ENCODE assay signal across 9 cellular contexts in genomic region chr1:91827094-91828006, GRCh38. TPM values are rescaled to one million over a fixed set of nuclear protein-coding genes. Genes with fewer than 3 reads are reported as not detected.
A peak's percentile ranks its signal among the peaks of the same experiment; 100 is the strongest.
DNase-seq lines count a peak whose midpoint lies in the region; ATAC-seq and FAIRE-seq lines count a peak whose summit lies in the region.
"Had no signal": no experiment of that assay in that cellular context is flagged by ENCODE, and none has a peak within 500 bp of the region (broad histone marks: within the 10 kb centered on the region; RNA-seq: fewer than 3 reads in every experiment).

No MANE protein-coding gene starts in this region.

- no peak overlapping the region for H3K14ac ChIP-seq in mesenchymal stem cell (ENCODE audit: low read length in 2 of 2)

- H3K36me3 ChIP-seq in esophagus (ENCODE audit: control insufficient read depth in 2 of 2, insufficient read depth in 2 of 2, low read length in 1 of 2), result no peaks in the 10 kb centered on the region
- peaks cover 0 to 71% of the 10 kb centered on the region in 2 experiments for H3K36me3 ChIP-seq in mesenchymal stem cell (ENCODE audit: control insufficient read depth in 1 of 2, insufficient read depth in 2 of 2, low read depth in 1 of 2, low read length in 2 of 2)

- peak overlapping the region; percentile 3 for H3K9ac ChIP-seq in mesenchymal stem cell (ENCODE audit: low read length)

- H4K8ac ChIP-seq in mesenchymal stem cell (ENCODE audit: low read length), result no peak overlapping the region

- no peak overlapping the region for H2BK15ac ChIP-seq in mesenchymal stem cell (ENCODE audit: low read depth, poor library complexity, severe bottlenecking)

- peak overlapping the region; percentile 49 for H2BK5ac ChIP-seq in mesenchymal stem cell (ENCODE audit: low read depth, low read length, poor library complexity, severe bottlenecking)

- no peak overlapping the region for H2BK120ac ChIP-seq in mesenchymal stem cell (ENCODE audit: low read depth, low read length)

- peak overlapping the region; percentile 35 for H3K4me2 ChIP-seq in mesenchymal stem cell (ENCODE audit: low read length, poor library complexity, severe bottlenecking)

- ATAC-seq in HG02885 (IDR thresholded peaks at IDR 0.05; ENCODE audit: poor library complexity, unreplicated experiment), result no peak
- no peak for ATAC-seq in GM21786 (IDR thresholded peaks at IDR 0.05; ENCODE audit: unreplicated experiment)

- H4K91ac ChIP-seq in mesenchymal stem cell (ENCODE audit: low read length), result peak overlapping the region; percentile 15

- DNase-seq in stimulated activated naive CD4-positive, alpha-beta T cell treated with Interleukin-2 at 50 U/mL for 16 hours (lab: John Stamatoyannopoulos, UW), result peak; percentile 1
- no peak for DNase-seq in stimulated activated naive CD4-positive, alpha-beta T cell (lab: John Stamatoyannopoulos, UW)
- DNase-seq in mesenchymal stem cell (no peak), activated gamma-delta T cell treated with Interleukin-2 at 50 U/mL for 16 hours (no peak), HTR-8/SVneo (ENCODE audit: insufficient read length, low spot score) (no peak)
- DNase-seq: head of caudate nucleus had no signal

- no peak overlapping the region for H3K18ac ChIP-seq in mesenchymal stem cell (ENCODE audit: low read depth in 1 of 2, low read length in 2 of 2)

- H2BK12ac ChIP-seq in mesenchymal stem cell (ENCODE audit: low read length in 2 of 2), result no peak overlapping the region

- H3K4me1 ChIP-seq in esophagus (ENCODE audit: control insufficient read depth in 2 of 2, insufficient read depth in 2 of 2, low read length in 1 of 2) (peaks cover 6 to 16% of the 10 kb centered on the region in 2 donors), mesenchymal stem cell (ENCODE audit: control insufficient read depth, insufficient read depth, low read depth, low read length) (peaks cover 23% of the 10 kb centered on the region)

- H2AK5ac ChIP-seq in mesenchymal stem cell (ENCODE audit: low read length, severe bottlenecking), result peak overlapping the region; percentile 27

- H3K4ac ChIP-seq in mesenchymal stem cell (ENCODE audit: low read depth in 1 of 2, low read length in 2 of 2), result peak overlapping the region in 1 of 2 experiments; percentile 64

- H3K79me1 ChIP-seq in mesenchymal stem cell (replicated peaks; ENCODE audit: low read length, poor library complexity, severe bottlenecking), result peaks cover 13% of the 10 kb centered on the region

- H3K27me3 ChIP-seq in esophagus (ENCODE audit: control insufficient read depth in 1 of 2, insufficient read depth in 2 of 2, low read length in 2 of 2) (no peaks in the 10 kb centered on the region), mesenchymal stem cell (ENCODE audit: control insufficient read depth in 1 of 2, insufficient read depth in 1 of 2, low read length in 2 of 2) (no peaks in the 10 kb centered on the region)

- 43 to 45% methylated on average over 15 of the region's 15 CpGs for WGBS in esophagus, 2 donors
- 87% methylated on average over 15 of the region's 15 CpGs for WGBS in mesenchymal stem cell

- H3K23ac ChIP-seq in mesenchymal stem cell (ENCODE audit: low read length in 2 of 2), result no peak overlapping the region

- no peak overlapping the region for H2AFZ ChIP-seq in mesenchymal stem cell (ENCODE audit: low read depth, low read length)

- no peak for FAIRE-seq in HTR-8/SVneo (lab: Jason Lieb, UNC)

- H3K4me3 ChIP-seq in esophagus (ENCODE audit: low read depth in 1 of 2, low read length in 2 of 2), result no peak overlapping the region
- no peak overlapping the region for H3K4me3 ChIP-seq in mesenchymal stem cell (ENCODE audit: insufficient read depth in 1 of 2, low read depth in 1 of 2, low read length in 2 of 2)

- no peaks in the 10 kb centered on the region for H3K9me3 ChIP-seq in esophagus (ENCODE audit: control insufficient read depth in 2 of 2, insufficient read depth in 1 of 2, low read depth in 1 of 2, low read length in 1 of 2)
- H3K9me3 ChIP-seq in mesenchymal stem cell (ENCODE audit: control insufficient read depth, low read length), result no peaks in the 10 kb centered on the region

- peak overlapping the region; percentile 71 to 76 for H3K27ac ChIP-seq in esophagus (ENCODE audit: low read depth in 2 of 2, low read length in 1 of 2)
- peak overlapping the region; percentile 70 for H3K27ac ChIP-seq in mesenchymal stem cell (ENCODE audit: low read length, poor library complexity, severe bottlenecking)

RNA-seq across cellular contexts. Expression of gene TGFBR3, which starts 58.6 kb away (rescaled TPM):
- 10 to 100 TPM in 1 of 2 donors, 1 to 10 TPM in 1; 3.8 to 10.5 TPM for polyA plus RNA-seq in esophagus
- 10.0 TPM for polyA plus RNA-seq in mesenchymal stem cell (2013, experiment 1 of 2)
- 10.3 TPM for polyA plus RNA-seq in mesenchymal stem cell (2013, experiment 2 of 2)
